ENCODE assay signal across 26 cellular contexts in the genomic region with DNA sequence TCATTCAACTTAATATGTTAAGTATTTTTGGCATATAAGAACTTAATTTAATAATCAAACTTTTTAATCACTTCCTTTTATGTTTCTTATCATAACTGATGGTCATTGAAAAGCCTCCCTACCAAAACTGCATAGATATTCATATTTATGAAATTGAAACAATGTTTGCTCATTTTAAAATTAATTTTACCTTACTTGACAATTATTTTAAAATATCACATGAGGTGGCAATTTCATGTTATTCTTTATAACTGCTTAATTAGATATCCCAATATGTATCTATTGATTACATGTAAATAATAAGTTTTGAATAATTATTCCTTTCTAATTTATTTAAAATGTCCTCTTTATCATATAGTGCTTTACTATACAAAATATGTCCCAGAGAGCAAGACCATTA.
"Had no signal": no experiment of that assay in that cellular context is flagged by ENCODE, and none has a peak within 500 bp of the region (broad histone marks: within the 10 kb centered on the region; RNA-seq: fewer than 3 reads in every experiment).

No MANE protein-coding gene starts in this region.

- ATAC-seq: stimulated activated effector memory CD8-positive, alpha-beta T cell treated with anti-CD3 and anti-CD28 coated beads, Interleukin-12 subunit alpha, Interleukin-12 subunit beta, amount 100 ng/mL, for 72 hours; stimulated activated memory B cell treated with anti-CD40 and anti-IgM and Interleukin-4, amounts not matched to agents 10 μg/mL and 1 μg/mL and 100 μg/mL, for 72 hours; stimulated activated naive B cell treated with anti-CD40 and anti-IgM and Interleukin-4, amounts not matched to agents 10 μg/mL and 1 μg/mL and 100 μg/mL, for 72 hours; stimulated activated naive CD8-positive, alpha-beta T cell treated with anti-CD3 and anti-CD28 coated beads, Interleukin-15, amount 100 ng/mL, for 72 hours; stimulated activated naive CD8-positive, alpha-beta T cell treated with anti-CD3 and anti-CD28 coated beads, Interleukin-15, Interleukin-2, amounts not matched to agents 100 U/mL and 50 U/mL, for 24 hours; upper lobe of right lung had no signal

- H3K27ac ChIP-seq: stomach, suprapubic skin, testis, thoracic aorta, thyroid gland, tibial artery, tibial nerve, transverse colon, upper lobe of left lung, upper lobe of right lung, uterus, vagina had no signal

- FAIRE-seq: urothelium cell line had no signal

- H3K36me3 ChIP-seq: stomach, suprapubic skin, thoracic aorta, thyroid gland, tibial artery, tibial nerve, transverse colon, upper lobe of left lung, upper lobe of right lung, uterus, vagina had no signal

- H3K4me3 ChIP-seq: stomach, suprapubic skin, testis, thoracic aorta, thyroid gland, tibial artery, tibial nerve, transverse colon, upper lobe of left lung, upper lobe of right lung, uterus, vagina had no signal

- H3K9me3 ChIP-seq: suprapubic skin, testis, thoracic aorta, thyroid gland, upper lobe of right lung, uterus, vagina had no signal

- H3K27me3 ChIP-seq: stomach, suprapubic skin, testis, thyroid gland, tibial artery, tibial nerve, transverse colon, upper lobe of left lung, upper lobe of right lung, uterus, vagina had no signal

- H3K4me1 ChIP-seq: stomach, suprapubic skin, testis, thyroid gland, tibial artery, tibial nerve, transverse colon, upper lobe of left lung, upper lobe of right lung, uterus, vagina had no signal

- DNase-seq: stimulated activated CD4-positive, alpha-beta T cell treated with anti-CD3 and anti-CD28 coated beads, Interleukin-2, amount 100 ng/mL, for 48 hours; stimulated activated CD4-positive, alpha-beta T cell treated with anti-CD3 and anti-CD28 coated beads, Interleukin-4, amount 100 ng/mL, for 1 hour; stimulated activated CD4-positive, alpha-beta T cell treated with anti-CD3 and anti-CD28 coated beads, Interleukin-4, amount 100 ng/mL, for 24 hours; stimulated activated CD4-positive, alpha-beta T cell treated with anti-CD3 and anti-CD28 coated beads, Interleukin-4, amount 100 ng/mL, for 4 hours; stimulated activated CD8-positive, alpha-beta memory T cell treated with anti-CD3 and anti-CD28 coated beads, Interleukin-4, amount 100 ng/mL, for 48 hours; stimulated activated naive B cell treated with anti-CD40 and anti-IgM and Interleukin-4, amounts not matched to agents 10 μg/mL and 1 μg/mL and 100 μg/mL, for 72 hours; stimulated activated naive CD4-positive, alpha-beta T cell; stimulated activated naive CD4-positive, alpha-beta T cell treated with Interleukin-2 at 50 U/mL for 16 hours; stimulated activated naive CD8-positive, alpha-beta T cell treated with anti-CD3 and anti-CD28 coated beads, Interleukin-15, amount 100 ng/mL, for 72 hours; stimulated activated naive CD8-positive, alpha-beta T cell treated with anti-CD3 and anti-CD28 coated beads, Interleukin-15, Interleukin-2, amounts not matched to agents 100 U/mL and 50 U/mL, for 24 hours; stomach; testis; thyroid gland; tibial artery; transverse colon; trophoblast cell; upper lobe of left lung; upper lobe of right lung; uterus had no signal
